In the genomic region with DNA sequence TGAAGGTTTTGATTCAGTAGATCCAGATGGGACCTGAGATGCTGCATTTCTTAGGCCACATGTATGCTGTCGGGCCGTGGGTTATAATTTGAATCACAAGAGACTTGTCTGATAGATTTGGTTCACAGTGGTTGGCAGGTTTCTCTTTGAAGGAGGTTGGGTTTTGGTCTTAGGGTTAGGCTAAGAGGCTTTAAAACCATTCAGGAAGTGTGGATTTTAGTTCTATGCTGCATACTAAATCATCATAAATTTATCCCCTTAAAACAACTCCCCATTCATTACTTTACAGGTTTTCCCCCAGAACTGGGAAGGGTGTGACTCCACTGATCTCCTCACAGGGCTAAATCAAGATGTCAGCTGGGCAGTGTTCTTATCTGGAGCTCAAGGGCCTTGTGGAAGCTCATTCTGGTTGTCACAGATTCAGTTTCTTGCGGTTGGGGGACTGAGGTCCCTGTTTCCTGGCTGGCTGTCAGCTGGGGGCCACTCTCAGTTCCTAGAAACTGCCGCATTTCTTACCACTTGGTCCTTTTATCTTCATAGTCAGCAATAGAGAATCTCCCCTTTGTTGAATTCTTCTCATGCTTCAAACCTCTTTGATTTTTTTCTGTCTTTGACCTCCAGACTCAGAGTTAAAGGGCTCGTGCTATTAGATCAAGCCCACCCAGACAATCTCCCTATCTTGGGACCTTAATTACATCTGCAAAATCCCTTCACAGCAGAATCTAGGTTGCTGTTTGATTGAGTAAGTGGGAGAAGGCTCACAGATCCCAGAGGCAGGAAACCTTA, we compare ENCODE assay signal across 8 cellular contexts. TPM values are rescaled to one million over a fixed set of nuclear protein-coding genes. Genes with fewer than 3 reads are reported as not detected.
DNase-seq lines count a peak whose midpoint lies in the region; ATAC-seq and TF ChIP-seq lines count a peak whose summit lies in the region.

No MANE protein-coding gene starts in this region.

- peak overlapping the region; percentile 33; the same call in 1 of the 2 replicates for H4K91ac ChIP-seq in IMR-90 (ENCODE audit: insufficient read depth, low read depth, low read length)

- no peak overlapping the region for H3K4me3 ChIP-seq in IMR-90 (ENCODE audit: insufficient read depth, low read depth, low read length)

- peaks cover 13% of the 10 kb centered on the region for H3K4me1 ChIP-seq in IMR-90 (ENCODE audit: control insufficient read depth, insufficient read depth, low read length)

- no peak for TF ChIP-seq CTCF in IMR-90 (conservative IDR thresholded peaks at IDR 0.05; ENCODE audit: low read depth, low read length)

- no TSS peak for BruUV-seq in IMR-90 (replicated peaks; lab: Mats Ljungman, UMichigan)

- no peak for TF ChIP-seq POLR2A in IMR-90 (IDR thresholded peaks at IDR 0.05; ENCODE audit: low read depth, low read length)

- no peaks in the 10 kb centered on the region for H3K9me1 ChIP-seq in IMR-90 (ENCODE audit: insufficient read depth, low read length)

- no peaks in the 10 kb centered on the region for H3K27me3 ChIP-seq in IMR-90 (ENCODE audit: control insufficient read depth, insufficient read depth, low read length)

- peak overlapping the region; percentile 57 for H2BK120ac ChIP-seq in IMR-90 (ENCODE audit: low read depth, low read length)

- no peaks in the 10 kb centered on the region for H3K9me3 ChIP-seq in IMR-90 (ENCODE audit: control insufficient read depth, insufficient read depth, low read length)

- H2AK5ac ChIP-seq in IMR-90 (ENCODE audit: low read depth, low read length) = peak overlapping the region; percentile 86; the same call in 1 of the 2 replicates

- POLR2A ChIA-PET in IMR-90 (lab: Charles Lee; ENCODE audit: unreplicated experiment) = no interaction called here

- intact Hi-C loops in IMR-90 (cut with micrococcal nuclease) = loop anchor here (5.0 kb wide), 1 partner anchor 174 kb away; no protein-coding TSS in a partner anchor

- CTCF ChIA-PET in IMR-90 (lab: Yijun Ruan, JAX) = no interaction called here

- H2BK5ac ChIP-seq in IMR-90 (ENCODE audit: low read depth, low read length, poor library complexity, severe bottlenecking) = peak overlapping the region; percentile 28

- H4K8ac ChIP-seq in IMR-90 (ENCODE audit: low read depth in 2 of 2, low read length in 2 of 2) = peak overlapping the region; percentile 2 to 26; a peak in 1 of 4 replicates

- H3K56ac ChIP-seq in IMR-90 (ENCODE audit: extremely low read depth, insufficient read depth, low read length) = no peak overlapping the region

- no peaks in the 10 kb centered on the region for H3K36me3 ChIP-seq in IMR-90 (ENCODE audit: control insufficient read depth, insufficient read depth, low read length)

- no peak overlapping the region for H3K9ac ChIP-seq in IMR-90 (ENCODE audit: low read depth, low read length)

- H3K14ac ChIP-seq in IMR-90 (replicated peaks; ENCODE audit: low read depth, low read length) = peak overlapping the region; percentile 36; the same call in 1 of the 2 replicates

- peak overlapping the region; percentile 52 for H3K4ac ChIP-seq in IMR-90 (ENCODE audit: low read depth, low read length)

- TF ChIP-seq RAD21 in IMR-90 (IDR thresholded peaks at IDR 0.05; ENCODE audit: low read length) = no peak

- no peaks in the 10 kb centered on the region for H4K20me1 ChIP-seq in IMR-90 (ENCODE audit: insufficient read depth, low read length)

- in situ Hi-C loops in IMR-90 (cut with MboI; ENCODE audit: low sequenced_read_pairs) = no loop called here

- ATAC-seq in GM19397 (IDR thresholded peaks at IDR 0.05; ENCODE audit: unreplicated experiment) = peak; percentile 36
- no peak for ATAC-seq in IMR-90 (ENCODE audit: low read depth)

- H3K23ac ChIP-seq in IMR-90 (ENCODE audit: low read depth, low read length) = no peak overlapping the region; the same call in 1 of the 2 replicates

- peak overlapping the region; percentile 13; the same call in 1 of the 3 replicates for H2BK15ac ChIP-seq in IMR-90 (ENCODE audit: low read depth, low read length)

- no peak overlapping the region for H2AK9ac ChIP-seq in IMR-90 (replicated peaks; ENCODE audit: low read depth, low read length, poor library complexity)

- peak overlapping the region; percentile 25; the same call in 1 of the 2 replicates for H4K5ac ChIP-seq in IMR-90 (ENCODE audit: low read depth, low read length)

- no peaks in the 10 kb centered on the region for H3K79me1 ChIP-seq in IMR-90 (ENCODE audit: low read depth in 1 of 2, low read length in 2 of 2)

- H3K18ac ChIP-seq in IMR-90 (ENCODE audit: low read depth, low read length) = peak overlapping the region; percentile 55; the same call in 1 of the 2 replicates

- H2AFZ ChIP-seq in IMR-90 (replicated peaks; ENCODE audit: low read length, poor library complexity) = no peak overlapping the region

- peak; percentile 59 for DNase-seq in Ammon's horn (ENCODE audit: low spot score)
- no peak for DNase-seq in IMR-90
- DNase-seq in activated effector memory CD4-positive, alpha-beta T cell treated with Interleukin-2 at 50 U/mL for 16 hours = peak; percentile 25
- peak; percentile 66 for DNase-seq in stimulated activated CD4-positive, alpha-beta T cell treated with anti-CD3 and anti-CD28 coated beads, Interleukin-1b, Interleukin-23, amount 100 ng/mL, for 48 hours
- DNase-seq in DMS 273 (lab: John Stamatoyannopoulos, UW; ENCODE audit: unreplicated experiment) = no peak
- no peak for DNase-seq in islet precursor cell
- no peak for DNase-seq in NCI-H1694 treated with DMSO at 0.1 percent for 48 hours (lab: John Stamatoyannopoulos, UW)

- H3K27ac ChIP-seq in IMR-90 (ENCODE audit: insufficient read depth, low read length) = peak overlapping the region; percentile 65; the same call in 1 of the 2 replicates

- peak overlapping the region; percentile 61 for H3K4me2 ChIP-seq in IMR-90 (ENCODE audit: low read depth, low read length)

- peak overlapping the region; percentile 16; the same call in 1 of the 2 replicates for H2BK20ac ChIP-seq in IMR-90 (ENCODE audit: low read depth, low read length)

- dilution Hi-C loops in IMR-90 (cut with HindIII; ENCODE audit: low sequenced_read_pairs, unreplicated experiment) = no loop called here

- 0% methylated on average over 1 of the region's 5 CpGs; no CpG with 5 or more reads in 1 of the 2 experiments for WGBS in IMR-90 (ENCODE audit: extremely low coverage in 2 of 2, insufficient read length in 1 of 2), 2 experiments

TF ChIP-seq in IMR-90, 13 proteins besides CTCF, POLR2A, EP300 and RAD21:
- TF ChIP-seq, protein P1, sequence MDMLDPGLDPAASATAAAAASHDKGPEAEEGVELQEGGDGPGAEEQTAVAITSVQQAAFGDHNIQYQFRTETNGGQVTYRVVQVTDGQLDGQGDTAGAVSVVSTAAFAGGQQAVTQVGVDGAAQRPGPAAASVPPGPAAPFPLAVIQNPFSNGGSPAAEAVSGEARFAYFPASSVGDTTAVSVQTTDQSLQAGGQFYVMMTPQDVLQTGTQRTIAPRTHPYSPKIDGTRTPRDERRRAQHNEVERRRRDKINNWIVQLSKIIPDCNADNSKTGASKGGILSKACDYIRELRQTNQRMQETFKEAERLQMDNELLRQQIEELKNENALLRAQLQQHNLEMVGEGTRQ (IDR thresholded peaks at IDR 0.05; ENCODE audit: low read depth, low read length) = no peak
- no peak for TF ChIP-seq FOS (IDR thresholded peaks at IDR 0.05; ENCODE audit: low read depth, low read length)
- no peak for TF ChIP-seq MAZ (IDR thresholded peaks at IDR 0.05; ENCODE audit: borderline replicate concordance, low read depth, low read length)
- no peak for TF ChIP-seq RCOR1 (IDR thresholded peaks at IDR 0.05; ENCODE audit: insufficient replicate concordance, low read length)
- no peak for TF ChIP-seq SMC3 (IDR thresholded peaks at IDR 0.05; ENCODE audit: low read depth, low read length)
- TF ChIP-seq MAFK (IDR thresholded peaks at IDR 0.05; ENCODE audit: low read depth, low read length) = no peak
- TF ChIP-seq NFE2L2 (IDR thresholded peaks at IDR 0.05; ENCODE audit: low read depth, low read length) = no peak
- TF ChIP-seq CEBPB (IDR thresholded peaks at IDR 0.05; ENCODE audit: low read depth, low read length) = no peak
- TF ChIP-seq MXI1 (IDR thresholded peaks at IDR 0.05; ENCODE audit: borderline replicate concordance, low read depth, low read length) = no peak
- TF ChIP-seq CHD1 (IDR thresholded peaks at IDR 0.05; ENCODE audit: low read depth, low read length) = no peak
- TF ChIP-seq RFX5 (IDR thresholded peaks at IDR 0.05; ENCODE audit: low read depth, low read length) = no peak
- TF ChIP-seq BHLHE40 (IDR thresholded peaks at IDR 0.05; ENCODE audit: low read depth, low read length) = no peak
- TF ChIP-seq, protein P2, sequence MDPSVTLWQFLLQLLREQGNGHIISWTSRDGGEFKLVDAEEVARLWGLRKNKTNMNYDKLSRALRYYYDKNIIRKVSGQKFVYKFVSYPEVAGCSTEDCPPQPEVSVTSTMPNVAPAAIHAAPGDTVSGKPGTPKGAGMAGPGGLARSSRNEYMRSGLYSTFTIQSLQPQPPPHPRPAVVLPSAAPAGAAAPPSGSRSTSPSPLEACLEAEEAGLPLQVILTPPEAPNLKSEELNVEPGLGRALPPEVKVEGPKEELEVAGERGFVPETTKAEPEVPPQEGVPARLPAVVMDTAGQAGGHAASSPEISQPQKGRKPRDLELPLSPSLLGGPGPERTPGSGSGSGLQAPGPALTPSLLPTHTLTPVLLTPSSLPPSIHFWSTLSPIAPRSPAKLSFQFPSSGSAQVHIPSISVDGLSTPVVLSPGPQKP (IDR thresholded peaks at IDR 0.05; ENCODE audit: borderline replicate concordance, low read depth, low read length) = no peak

RNA-seq across cellular contexts. Expression of a gene that starts 20.6 kb away (rescaled TPM):
- 43.7 and 45.3 TPM in 2 replicates for total RNA-seq in IMR-90 (2012; rRNA removed)
- 15.0 and 15.1 TPM in 2 replicates for polyA plus RNA-seq in IMR-90 (2012; rRNA removed)
- 4.5 and 7.1 TPM in 2 replicates for polyA plus RNA-seq in IMR-90 (2012; cell fraction: cytosol; rRNA removed)
- 23.2 and 40.0 TPM in 2 replicates for polyA plus RNA-seq in IMR-90 (2012; cell fraction: nucleus; rRNA removed; ENCODE audit: low replicate concordance)

Comparison
In these comparisons a context has a peak if more than half of its experiments do, and no peak if none do; other contexts are left out.
1. DNase-seq: peak in Ammon's horn (single experiment), activated effector memory CD4-positive, alpha-beta T cell treated with Interleukin-2 at 50 U/mL for 16 hours (single experiment) and stimulated activated CD4-positive, alpha-beta T cell treated with anti-CD3 and anti-CD28 coated beads, Interleukin-1b, Interleukin-23, amount 100 ng/mL, for 48 hours (single experiment); none in IMR-90 (single experiment), DMS 273 (single experiment), islet precursor cell (single experiment) and NCI-H1694 treated with DMSO at 0.1 percent for 48 hours (single experiment).